In genomic region chr9:128159784-128160602, GRCh38 we compare ENCODE assay signal across 1 cellular context.
A peak's percentile ranks its signal among the peaks of the same experiment; 100 is the strongest.
TF ChIP-seq lines count a peak whose summit lies in the region.

Gene BBLN (plus strand): TSS chr9:128160265. CDS start chr9:128160408, 143 bp downstream.

TF ChIP-seq in HepG2, 621 proteins besides CTCF, POLR2A, EP300 and RAD21 (continued from another document and continues in another):
- no peak for TF ChIP-seq CEBPZ (IDR thresholded peaks at IDR 0.05; ENCODE audit: low read length)
- TF ChIP-seq ARID4A (CRISPR knock-in tag; IDR thresholded peaks at IDR 0.05; ENCODE audit: borderline replicate concordance), result peak; percentile 74; the same call in 1 of the 2 replicates
- 0 out of 2 replicates have a peak, but pooled peaks have one; percentile 59 for TF ChIP-seq SAFB2 (CRISPR knock-in tag; IDR thresholded peaks at IDR 0.05; ENCODE audit: borderline replicate concordance, low read depth)
- TF ChIP-seq NPAS2 (CRISPR knock-in tag; IDR thresholded peaks at IDR 0.05; ENCODE audit: borderline replicate concordance), result no peak
- no peak for TF ChIP-seq PRDM4 (CRISPR knock-in tag; IDR thresholded peaks at IDR 0.05; ENCODE audit: borderline replicate concordance)
- TF ChIP-seq ZNF556 (CRISPR knock-in tag; IDR thresholded peaks at IDR 0.05; ENCODE audit: borderline replicate concordance), result no peak
- TF ChIP-seq ZFP1 (CRISPR knock-in tag; IDR thresholded peaks at IDR 0.05), result no peak
- peak; percentile 67; the same call in 1 of the 2 replicates for TF ChIP-seq TMF1 (CRISPR knock-in tag; IDR thresholded peaks at IDR 0.05; ENCODE audit: low read depth)
- no peak for TF ChIP-seq RORA (CRISPR knock-in tag; IDR thresholded peaks at IDR 0.05)
- TF ChIP-seq ZMYM3 (CRISPR knock-in tag; IDR thresholded peaks at IDR 0.05), result no peak; the same call in 1 of the 2 replicates
- no peak for TF ChIP-seq ZNF629 (CRISPR knock-in tag; conservative IDR thresholded peaks at IDR 0.05)
- TF ChIP-seq ZNF430 (CRISPR knock-in tag; IDR thresholded peaks at IDR 0.05), result peak; percentile 93
- no peak for TF ChIP-seq GPN1 (CRISPR knock-in tag; IDR thresholded peaks at IDR 0.05; ENCODE audit: borderline replicate concordance)
- peak; percentile 72; the same call in 1 of the 2 replicates for TF ChIP-seq ZNF704 (CRISPR knock-in tag; IDR thresholded peaks at IDR 0.05; ENCODE audit: borderline replicate concordance)
- TF ChIP-seq NONO (IDR thresholded peaks at IDR 0.05), result no peak
- TF ChIP-seq NONO (CRISPR knock-in tag; conservative IDR thresholded peaks at IDR 0.05), result no peak; the same call in 1 of the 2 replicates
- no peak for TF ChIP-seq MAFF (IDR thresholded peaks at IDR 0.05; ENCODE audit: low read depth, low read length)
- no peak for TF ChIP-seq ZNF12 (CRISPR knock-in tag; IDR thresholded peaks at IDR 0.05)
- 0 out of 2 replicates have a peak, but pooled peaks have one; percentile 10 for TF ChIP-seq ARID5B (CRISPR knock-in tag; IDR thresholded peaks at IDR 0.05)
- no peak for TF ChIP-seq STAT6 (CRISPR knock-in tag; IDR thresholded peaks at IDR 0.05; ENCODE audit: borderline replicate concordance)
- TF ChIP-seq RBM39 (IDR thresholded peaks at IDR 0.05; ENCODE audit: low read depth, low read length, poor library complexity, severe bottlenecking), result peak; percentile 70
- no peak for TF ChIP-seq RCOR2 (CRISPR knock-in tag; IDR thresholded peaks at IDR 0.05)
- TF ChIP-seq AGO1 (IDR thresholded peaks at IDR 0.05; ENCODE audit: low read depth, low read length, poor library complexity, severe bottlenecking), result no peak
- no peak for TF ChIP-seq GRHL1 (CRISPR knock-in tag; conservative IDR thresholded peaks at IDR 0.05)
- no peak for TF ChIP-seq HINFP (CRISPR knock-in tag; IDR thresholded peaks at IDR 0.05; ENCODE audit: low read depth)
- no peak; a peak in 1 of 4 replicates for TF ChIP-seq HMGXB4 (CRISPR knock-in tag; IDR thresholded peaks at IDR 0.05; ENCODE audit: borderline replicate concordance in 1 of 2, low read depth in 1 of 2)
- no peak for TF ChIP-seq SCMH1 (CRISPR knock-in tag; IDR thresholded peaks at IDR 0.05; ENCODE audit: borderline replicate concordance)
- no peak for TF ChIP-seq HDAC2 (CRISPR knock-in tag; IDR thresholded peaks at IDR 0.05)
- peak; percentile 54 for TF ChIP-seq SRSF1 (optimal IDR thresholded peaks at IDR 0.05; ENCODE audit: low read depth, low read length)
- peak; percentile 13; the same call in 1 of the 2 replicates for TF ChIP-seq ZNF768 (CRISPR knock-in tag; IDR thresholded peaks at IDR 0.05)
- no peak for TF ChIP-seq SIN3B (IDR thresholded peaks at IDR 0.05; ENCODE audit: low read length)
- peak; percentile 63; the same call in 1 of the 2 replicates for TF ChIP-seq MYC (CRISPR knock-in tag; IDR thresholded peaks at IDR 0.05; ENCODE audit: borderline replicate concordance)
